ENCODE assay signal across 22 cellular contexts in genomic region chr6:51552400-51552799, GRCh38.
"Had no signal": no experiment of that assay in that cellular context is flagged by ENCODE, and none has a peak within 500 bp of the region (broad histone marks: within the 10 kb centered on the region; RNA-seq: fewer than 3 reads in every experiment).

No MANE protein-coding gene starts in this region.

- H3K27ac ChIP-seq: epithelial cell of prostate, esophagus squamous epithelium, gastrocnemius medialis, heart right ventricle, left lung, lower lobe of right lung had no signal

- H3K9me3 ChIP-seq: esophagus squamous epithelium, gastrocnemius medialis, heart right ventricle, left lung, lower lobe of right lung, mucosa of descending colon had no signal

- H3K4me3 ChIP-seq: esophagus squamous epithelium, gastrocnemius medialis, left lung, lower lobe of right lung, mucosa of descending colon had no signal

- H3K36me3 ChIP-seq: esophagus squamous epithelium, gastrocnemius medialis, heart right ventricle, left lung, lower lobe of right lung had no signal

- DNase-seq: cortex of kidney; effector CD8-positive, alpha-beta T cell; effector memory CD8-positive, alpha-beta T cell; endodermal cell; erythroblast; esophagus squamous epithelium; foreskin fibroblast; foreskin melanocyte; gastrocnemius medialis; glutamatergic neuron; head of caudate nucleus; heart right ventricle; hippocampal formation; left cardiac atrium; left lung; left ventricle myocardium superior; lower lobe of right lung; mesenchymal stem cell; mucosa of descending colon; naive B cell had no signal

- H3K27me3 ChIP-seq: esophagus squamous epithelium, gastrocnemius medialis, left lung had no signal

- ATAC-seq: effector memory CD8-positive, alpha-beta T cell; esophagus mucosa; gastrocnemius medialis; heart right ventricle; left cardiac atrium; left lung; left ventricle myocardium superior; lower lobe of right lung; mucosa of descending colon had no signal

- H3K4me1 ChIP-seq: esophagus squamous epithelium, gastrocnemius medialis, heart right ventricle, left lung, lower lobe of right lung had no signal
